ENCODE assay signal across 8 cellular contexts in the genomic region with DNA sequence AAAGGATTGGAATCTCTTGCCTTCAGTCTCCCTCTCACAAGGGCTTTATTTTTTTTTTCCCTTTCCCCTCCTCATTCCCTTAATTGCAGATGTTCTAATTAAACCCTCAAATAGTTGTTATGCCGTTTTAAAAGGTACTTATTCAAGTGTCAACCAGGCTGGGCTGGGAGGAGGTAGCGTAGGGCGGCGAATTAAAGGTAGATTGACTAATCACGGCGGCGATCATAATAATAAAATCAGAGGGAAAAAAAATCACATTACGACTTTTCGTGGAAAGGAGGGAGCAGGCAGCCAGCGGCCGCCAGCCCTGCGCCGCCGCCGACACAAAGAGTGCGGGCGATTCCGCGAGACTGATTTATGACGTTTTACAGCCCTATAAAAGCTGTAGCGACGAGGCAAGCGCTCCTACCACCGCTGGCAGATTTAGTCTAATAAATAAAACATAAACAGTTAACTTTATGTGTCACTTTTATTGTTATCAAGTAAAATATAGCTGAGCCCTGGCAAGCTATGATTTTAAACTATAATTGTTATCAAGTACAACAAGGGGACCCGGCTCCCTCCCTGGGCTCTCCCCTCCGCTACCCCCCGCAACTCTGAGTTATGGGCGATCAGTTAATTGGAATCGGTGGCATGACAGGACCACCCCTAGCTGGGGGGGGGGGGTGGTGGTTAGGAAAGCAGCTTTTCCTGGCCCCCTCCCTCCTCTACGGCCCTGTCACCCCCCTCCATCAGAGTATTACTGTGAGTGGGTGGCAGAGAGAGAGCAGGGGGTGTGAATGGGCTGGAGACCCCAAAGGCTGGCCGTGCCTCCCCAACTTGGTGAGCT. TPM values are rescaled to one million over a fixed set of nuclear protein-coding genes. Genes with fewer than 3 reads are reported as not detected.
DNase-seq lines count a peak whose midpoint lies in the region; ATAC-seq and TF ChIP-seq lines count a peak whose summit lies in the region.

No MANE protein-coding gene starts in this region.

- intact Hi-C loops in spleen (cut with DNase I; ENCODE audit: low total_unique reads) (no loop called here), sciatic nerve (cut with DNase I) (no loop called here)

- H3K4me1 ChIP-seq in OCI-LY1 (ENCODE audit: insufficient read depth, low read length, severe bottlenecking), result peaks cover 31% of the 10 kb centered on the region
- peaks cover 12% of the 10 kb centered on the region for H3K4me1 ChIP-seq in foreskin keratinocyte
- peaks cover 4 to 57% (median 32%) of the 10 kb centered on the region in 6 donors for H3K4me1 ChIP-seq in spleen

- H3K27me3 ChIP-seq in OCI-LY1 (ENCODE audit: insufficient read depth, low read length) (no peaks in the 10 kb centered on the region), foreskin keratinocyte (no peaks in the 10 kb centered on the region), spleen (replicated peaks in 1 of 7) (peaks cover 7 to 100% (median 66%) of the 10 kb centered on the region in 7 donors)

- H4K20me1 ChIP-seq in OCI-LY1 (ENCODE audit: insufficient read depth, low read length), result no peaks in the 10 kb centered on the region

- H3K4me3 ChIP-seq in OCI-LY1 (ENCODE audit: low read depth, low read length, poor library complexity, severe bottlenecking) (peak overlapping the region; percentile 77), spleen (peak overlapping the region in 2 of 8 donors; percentile 54 to 73)

- ATAC-seq in foreskin keratinocyte (peak; percentile 44), sciatic nerve (no peak), GM21526 (IDR thresholded peaks at IDR 0.05; ENCODE audit: low FRiP score, unreplicated experiment) (no peak), GM21723 (IDR thresholded peaks at IDR 0.05; ENCODE audit: unreplicated experiment) (no peak)

- H3F3A ChIP-seq in OCI-LY1 (ENCODE audit: insufficient read depth, low read length), result no peaks in the 10 kb centered on the region

- H3K9ac ChIP-seq in OCI-LY1 (ENCODE audit: low read length), result peak overlapping the region; percentile 91; the same call in 1 of the 2 replicates

- H2AFZ ChIP-seq in OCI-LY1 (ENCODE audit: low read length), result no peak overlapping the region

- TF ChIP-seq CTCF in OCI-LY1 (IDR thresholded peaks at IDR 0.05; ENCODE audit: low read length) (no peak), foreskin keratinocyte (conservative IDR thresholded peaks at IDR 0.05) (no peak), spleen (IDR thresholded peaks at IDR 0.05 in 8 of 11, conservative IDR thresholded peaks at IDR 0.05 in 3 of 11) (no peak)

- H3K36me3 ChIP-seq in OCI-LY1 (ENCODE audit: insufficient read depth, low read length) (no peaks in the 10 kb centered on the region), spleen (no peaks in the 10 kb centered on the region)

- WGBS in spleen, 5 donors, result 11 to 36% (median 28%) methylated on average over 30 to 31 of the region's 31 CpGs

- H3K4me2 ChIP-seq in OCI-LY1 (ENCODE audit: low read length), result peak overlapping the region; percentile 81; the same call in 1 of the 2 replicates

- TF ChIP-seq POLR2A in spleen (IDR thresholded peaks at IDR 0.05), result no peak

- H3K27ac ChIP-seq in OCI-LY1 (ENCODE audit: low read depth, low read length, poor library complexity, severe bottlenecking) (no peak overlapping the region), foreskin keratinocyte (peak overlapping the region; percentile 47), spleen (peak overlapping the region in 5 of 8 donors; percentile 81 to 91 (median 88))

- H3K9me3 ChIP-seq in OCI-LY1 (ENCODE audit: low read length), result no peaks in the 10 kb centered on the region
- H3K9me3 ChIP-seq in spleen, result no peaks in the 10 kb centered on the region

- DNase-seq in NCI-H748 (lab: John Stamatoyannopoulos, UW; ENCODE audit: unreplicated experiment) (peak; percentile 20), NCI-H748 treated with DMSO at 0.1 percent for 48 hours (lab: John Stamatoyannopoulos, UW) (no peak), foreskin keratinocyte (no peak), spleen (peak; percentile 55), sciatic nerve (ENCODE audit: low spot score) (no peak)

- H3K9me2 ChIP-seq in OCI-LY1 (ENCODE audit: low read depth, low read length), result no peaks in the 10 kb centered on the region

- H3K79me2 ChIP-seq in OCI-LY1 (ENCODE audit: insufficient read depth, low read length), result no peaks in the 10 kb centered on the region

RNA-seq across cellular contexts. Expression of gene HOXC4, which starts 1.5 kb away (rescaled TPM):
- total RNA-seq in foreskin keratinocyte (2.3 and 2.9 TPM in 2 replicates), spleen (1 to 10 TPM in 4 of 7 donors, under 1 TPM in 3; 0.68 to 2.1 (median 1.4) TPM), sciatic nerve (23.6 TPM)
- polyA plus RNA-seq in foreskin keratinocyte (2.4 and 2.6 TPM in 2 replicates), spleen (1 to 10 TPM in 2 of 3 donors, under 1 TPM in 1; 0.49 to 2.6 (median 1.8) TPM)

RNA-seq across cellular contexts. Expression of gene HOXC5, which starts 19.3 kb away (rescaled TPM):
- 0.67 and 0.85 TPM in 2 replicates for total RNA-seq in foreskin keratinocyte
- polyA plus RNA-seq in foreskin keratinocyte, result 0.75 and 0.93 TPM in 2 replicates
- total RNA-seq in spleen, result not detected
- under 1 TPM in 1 of 3 donors, not detected in 2; 0.06 TPM for polyA plus RNA-seq in spleen
- total RNA-seq in sciatic nerve, result 5.6 TPM

RNA-seq across cellular contexts. Expression of gene HOXC6, which starts 23.9 kb away (rescaled TPM):
- total RNA-seq in foreskin keratinocyte, result 3.9 and 4.3 TPM in 2 replicates
- 6.1 and 6.4 TPM in 2 replicates for polyA plus RNA-seq in foreskin keratinocyte
- total RNA-seq in spleen, result under 1 TPM in 4 of 7 donors, not detected in 3; 0.19 to 0.52 (median 0.34) TPM
- under 1 TPM in 2 of 3 donors, not detected in 1; 0.11 to 0.16 TPM for polyA plus RNA-seq in spleen
- total RNA-seq in sciatic nerve, result 35.3 TPM

RNA-seq across cellular contexts. Expression of gene HOXC8, which starts 43.3 kb away (rescaled TPM):
- total RNA-seq in foreskin keratinocyte (1.3 and 2.0 TPM in 2 replicates), spleen (not detected), sciatic nerve (7.0 TPM)
- polyA plus RNA-seq in foreskin keratinocyte (1.2 and 2.0 TPM in 2 replicates), spleen (under 1 TPM in 2 of 3 donors, not detected in 1; 0.04 to 0.10 TPM)

RNA-seq across cellular contexts. Expression of gene HOXC9, which starts 52.2 kb away (rescaled TPM):
- total RNA-seq in foreskin keratinocyte, result 4.3 and 5.5 TPM in 2 replicates
- 7.0 and 9.0 TPM in 2 replicates for polyA plus RNA-seq in foreskin keratinocyte
- not detected for total RNA-seq in spleen
- polyA plus RNA-seq in spleen, result under 1 TPM in 1 of 3 donors, not detected in 2; 0.05 TPM
- 10.2 TPM for total RNA-seq in sciatic nerve

Comparison
In these comparisons a context has a peak if more than half of its experiments do, and no peak if none do; other contexts are left out.
1. DNase-seq: peak in NCI-H748 (single experiment) and spleen (single experiment); none in NCI-H748 treated with DMSO at 0.1 percent for 48 hours (single experiment), foreskin keratinocyte (0 of 2) and sciatic nerve (single experiment).